In genomic region chr1:29230553-29231378, GRCh38 we compare ENCODE assay signal across 8 cellular contexts. TPM values are rescaled to one million over a fixed set of nuclear protein-coding genes. Genes with fewer than 3 reads are reported as not detected.
DNase-seq lines count a peak whose midpoint lies in the region; ATAC-seq and TF ChIP-seq lines count a peak whose summit lies in the region.

A gene with protein sequence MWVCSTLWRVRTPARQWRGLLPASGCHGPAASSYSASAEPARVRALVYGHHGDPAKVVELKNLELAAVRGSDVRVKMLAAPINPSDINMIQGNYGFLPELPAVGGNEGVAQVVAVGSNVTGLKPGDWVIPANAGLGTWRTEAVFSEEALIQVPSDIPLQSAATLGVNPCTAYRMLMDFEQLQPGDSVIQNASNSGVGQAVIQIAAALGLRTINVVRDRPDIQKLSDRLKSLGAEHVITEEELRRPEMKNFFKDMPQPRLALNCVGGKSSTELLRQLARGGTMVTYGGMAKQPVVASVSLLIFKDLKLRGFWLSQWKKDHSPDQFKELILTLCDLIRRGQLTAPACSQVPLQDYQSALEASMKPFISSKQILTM (minus strand): TSS chr1:29230934. CDS start chr1:29230906, 28 bp downstream.

- H3K4me1 ChIP-seq in HUES64 (ENCODE audit: insufficient read depth, low read length): peaks cover 8% of the 10 kb centered on the region; the same call in 1 of the 2 replicates
- peaks cover 18% of the 10 kb centered on the region for H3K4me1 ChIP-seq in OCI-LY7 (ENCODE audit: insufficient read depth, low read length, poor library complexity, severe bottlenecking)

- BruUV-seq in OCI-LY7 (replicated peaks; lab: Mats Ljungman, UMichigan): no TSS peak

- WGBS in HUES64: 3% methylated on average over 50 of the region's 52 CpGs

- H3K9ac ChIP-seq in HUES64 (ENCODE audit: low read depth, low read length): peak within 1 kb of the TSS; percentile 78

- H3K9me3 ChIP-seq in HUES64 (ENCODE audit: insufficient read depth, low read depth, low read length) (no peaks in the 10 kb centered on the region), OCI-LY7 (ENCODE audit: low read length) (no peaks in the 10 kb centered on the region)

- peak; percentile 64 for TF ChIP-seq CTCF in OCI-LY7 (conservative IDR thresholded peaks at IDR 0.05; ENCODE audit: low read length)

- CTCF ChIA-PET in OCI-LY7 (lab: Charles Lee; ENCODE audit: unreplicated experiment): interaction anchor here (0.5 kb wide), 1 partner anchor 1968 kb away, joined by 3 read pairs; no protein-coding TSS in a partner anchor

- H3K9me2 ChIP-seq in OCI-LY7 (ENCODE audit: insufficient read depth, low read length): no peaks in the 10 kb centered on the region

- H3K4me2 ChIP-seq in OCI-LY7 (ENCODE audit: low read length): peak within 1 kb of the TSS; percentile 91

- H3K27me3 ChIP-seq in HUES64 (ENCODE audit: insufficient read depth, low read length): peaks cover 27% of the 10 kb centered on the region

- H3K36me3 ChIP-seq in HUES64 (ENCODE audit: insufficient read depth, low read length): peaks cover 5% of the 10 kb centered on the region; the same call in 1 of the 2 replicates
- no peaks in the 10 kb centered on the region for H3K36me3 ChIP-seq in OCI-LY7 (ENCODE audit: insufficient read depth, low read length)

- DNase-seq in DMS 273 (lab: John Stamatoyannopoulos, UW; ENCODE audit: unreplicated experiment) (peak; percentile 97), OCI-LY7 (ENCODE audit: low spot score) (peak; percentile 94), activated T-cell treated with anti-CD3 and anti-CD28 coated beads for 4 hours (peak; percentile 96), epithelial cell of prostate (ENCODE audit: low read depth, low spot score) (peak; percentile 69), mucosa of gallbladder (ENCODE audit: low spot score) (peak; percentile 94)
- DNase-seq in stimulated activated CD8-positive, alpha-beta memory T cell treated with anti-CD3 and anti-CD28 coated beads, Interleukin-4, amount 100 ng/mL, for 4 hours (ENCODE audit: low read depth in 2 of 2, low spot score in 1 of 2): peak; percentile 90 to 93

- intact Hi-C loops in OCI-LY7 (cut with micrococcal nuclease; ENCODE audit: unreplicated experiment): loop anchor here (10.0 kb wide), 1 partner anchor 94 kb away; no protein-coding TSS in a partner anchor

- H4K20me1 ChIP-seq in OCI-LY7 (ENCODE audit: insufficient read depth, low read length): no peaks in the 10 kb centered on the region

- H3K27ac ChIP-seq in HUES64 (ENCODE audit: low read depth, low read length) (peak within 1 kb of the TSS; percentile 32; the same call in 1 of the 2 replicates), OCI-LY7 (ENCODE audit: low read depth, low read length, poor library complexity, severe bottlenecking) (no peak within 1 kb of the TSS), epithelial cell of prostate (no peak within 1 kb of the TSS)

- peaks cover 9% of the 10 kb centered on the region; the same call in 1 of the 2 replicates for H3K79me2 ChIP-seq in OCI-LY7 (ENCODE audit: insufficient read depth, low read depth, low read length)

- peak; percentile 94 for ATAC-seq in GM21390 (IDR thresholded peaks at IDR 0.05; ENCODE audit: unreplicated experiment)

- POLR2A ChIA-PET in OCI-LY7 (lab: Charles Lee): interaction anchor here (0.5 to 1.0 kb wide), 3 partner anchors 49 to 286 kb away, joined by 3 read pairs; partner anchors contain the start of gene SRSF4

- H2AFZ ChIP-seq in OCI-LY7 (ENCODE audit: low read length): peak within 1 kb of the TSS; percentile 98

- H3K4me3 ChIP-seq in HUES64 (ENCODE audit: low read length) (peak within 1 kb of the TSS; percentile 86), OCI-LY7 (ENCODE audit: low read depth, low read length, poor library complexity, severe bottlenecking) (peak within 1 kb of the TSS; percentile 97)

RNA-seq across cellular contexts. Expression of the gene that starts here (rescaled TPM):
- 24.9 TPM for polyA plus RNA-seq in HUES64 (2013, experiment 1 of 2)
- polyA plus RNA-seq in HUES64 (2013, experiment 2 of 2): 26.4 TPM
- total RNA-seq in OCI-LY7 (2014; rRNA removed; shearing (Covaris generic)): 27.2 and 33.5 TPM in 2 replicates
- total RNA-seq in OCI-LY7 (2022) (30.0 and 33.3 TPM in 2 replicates), mucosa of gallbladder (17.4 TPM)
